In genomic region chrX:123422875-123423274, GRCh38 we compare ENCODE assay signal across 8 cellular contexts.
DNase-seq lines count a peak whose midpoint lies in the region; ATAC-seq, FAIRE-seq and TF ChIP-seq lines count a peak whose summit lies in the region.

No MANE protein-coding gene starts in this region.

- no peak for TF ChIP-seq POLR2A in prostate gland (IDR thresholded peaks at IDR 0.05)

- 6% methylated on average over 1 of the region's 1 CpG for WGBS in prostate gland

- TF ChIP-seq CTCF in osteocyte (IDR thresholded peaks at IDR 0.05) (peak; percentile 41), prostate gland (IDR thresholded peaks at IDR 0.05) (peak in 2 of 4 experiments; percentile 22 to 34)

- H3K36me3 Mint-ChIP-seq in osteocyte (ENCODE audit: unreplicated experiment): no peaks in the 10 kb centered on the region
- H3K36me3 Mint-ChIP-seq in stimulated activated naive B cell treated with anti-CD40 and anti-IgM and Interleukin-4, amounts not matched to agents 10 μg/mL and 1 μg/mL and 100 μg/mL, for 72 hours: no peaks in the 10 kb centered on the region

- DNase-seq in GM18507 (ENCODE audit: extremely low spot score, insufficient read length, low read depth): no peak
- DNase-seq in NAMALWA (ENCODE audit: low spot score): peak; percentile 22
- DNase-seq in dedifferentiated amniotic fluid mesenchymal stem cell (ENCODE audit: extremely low spot score): peak; percentile 29
- no peak for DNase-seq in osteocyte (ENCODE audit: extremely low spot score, unreplicated experiment)
- no peak for DNase-seq in stimulated activated naive B cell treated with anti-CD40 and anti-IgM and Interleukin-4, amounts not matched to agents 10 μg/mL and 1 μg/mL and 100 μg/mL, for 72 hours
- no peak for DNase-seq in MV-4-11 (lab: John Stamatoyannopoulos, UW)
- no peak for DNase-seq in activated gamma-delta T cell treated with Interleukin-2 at 50 U/mL for 16 hours
- DNase-seq in prostate gland (ENCODE audit: low spot score): no peak

- no peak overlapping the region for H3K4me3 ChIP-seq in prostate gland

- H3K27ac ChIP-seq in prostate gland: no peak overlapping the region

- H3K27ac Mint-ChIP-seq in osteocyte (ENCODE audit: unreplicated experiment): no peak overlapping the region
- no peak overlapping the region for H3K27ac Mint-ChIP-seq in stimulated activated naive B cell treated with anti-CD40 and anti-IgM and Interleukin-4, amounts not matched to agents 10 μg/mL and 1 μg/mL and 100 μg/mL, for 72 hours

- H3K27me3 ChIP-seq in prostate gland (replicated peaks; ENCODE audit: insufficient read depth): no peaks in the 10 kb centered on the region

- no peaks in the 10 kb centered on the region for H3K4me1 Mint-ChIP-seq in osteocyte (ENCODE audit: unreplicated experiment)
- H3K4me1 Mint-ChIP-seq in stimulated activated naive B cell treated with anti-CD40 and anti-IgM and Interleukin-4, amounts not matched to agents 10 μg/mL and 1 μg/mL and 100 μg/mL, for 72 hours: no peaks in the 10 kb centered on the region

- H3K4me1 ChIP-seq in prostate gland (replicated peaks): no peaks in the 10 kb centered on the region

- intact Hi-C loops in prostate gland (cut with DNase I): no loop called here

- no peaks in the 10 kb centered on the region for H3K9me3 ChIP-seq in prostate gland

- no peaks in the 10 kb centered on the region for H3K36me3 ChIP-seq in prostate gland

- H3K9me3 Mint-ChIP-seq in osteocyte (ENCODE audit: unreplicated experiment): no peaks in the 10 kb centered on the region
- no peaks in the 10 kb centered on the region for H3K9me3 Mint-ChIP-seq in stimulated activated naive B cell treated with anti-CD40 and anti-IgM and Interleukin-4, amounts not matched to agents 10 μg/mL and 1 μg/mL and 100 μg/mL, for 72 hours

- no peaks in the 10 kb centered on the region for H3K27me3 Mint-ChIP-seq in osteocyte (ENCODE audit: unreplicated experiment)
- H3K27me3 Mint-ChIP-seq in stimulated activated naive B cell treated with anti-CD40 and anti-IgM and Interleukin-4, amounts not matched to agents 10 μg/mL and 1 μg/mL and 100 μg/mL, for 72 hours: no peaks in the 10 kb centered on the region

- ATAC-seq in stimulated activated naive B cell treated with anti-CD40 and anti-IgM and Interleukin-4, amounts not matched to agents 10 μg/mL and 1 μg/mL and 100 μg/mL, for 72 hours (replicated peaks): no peak

- no peak overlapping the region for H3K4me3 Mint-ChIP-seq in osteocyte (ENCODE audit: unreplicated experiment)
- H3K4me3 Mint-ChIP-seq in stimulated activated naive B cell treated with anti-CD40 and anti-IgM and Interleukin-4, amounts not matched to agents 10 μg/mL and 1 μg/mL and 100 μg/mL, for 72 hours: no peak overlapping the region

- FAIRE-seq in GM18507 (lab: Jason Lieb, UNC): peak; percentile 75

Comparison
In these comparisons a context has a peak if more than half of its experiments do, and no peak if none do; other contexts are left out.
1. DNase-seq: peak in NAMALWA (single experiment) and dedifferentiated amniotic fluid mesenchymal stem cell (single experiment); none in GM18507 (single experiment), osteocyte (single experiment), stimulated activated naive B cell treated with anti-CD40 and anti-IgM and Interleukin-4, amounts not matched to agents 10 μg/mL and 1 μg/mL and 100 μg/mL, for 72 hours (single experiment), MV-4-11 (single experiment), activated gamma-delta T cell treated with Interleukin-2 at 50 U/mL for 16 hours (single experiment) and prostate gland (single experiment).